Comparison of ENCODE assay signal across 28 cellular contexts in genomic region chr6:153048631-153049030, GRCh38.
"Had no signal": no experiment of that assay in that cellular context is flagged by ENCODE, and none has a peak within 500 bp of the region (broad histone marks: within the 10 kb centered on the region; RNA-seq: fewer than 3 reads in every experiment).

No MANE protein-coding gene starts in this region.

- H3K27ac ChIP-seq: coronary artery, esophagus muscularis mucosa, heart right ventricle, lower lobe of right lung, pancreas, right lobe of liver, suprapubic skin had no signal

- ATAC-seq: effector memory CD8-positive, alpha-beta T cell; heart right ventricle; left colon; left ventricle myocardium superior; lower lobe of right lung; natural killer cell; pancreas; right lobe of liver; stimulated activated naive CD8-positive, alpha-beta T cell treated with anti-CD3 and anti-CD28 coated beads, Interleukin-15, amount 100 ng/mL, for 72 hours had no signal

- H3K4me1 Mint-ChIP-seq: immature natural killer cell; memory B cell; natural killer cell; stimulated activated naive CD8-positive, alpha-beta T cell treated with anti-CD3 and anti-CD28 coated beads, Interleukin-15, amount 100 ng/mL, for 72 hours had no signal

- H3K36me3 ChIP-seq: esophagus muscularis mucosa, heart right ventricle, lower lobe of right lung, pancreas, right lobe of liver, suprapubic skin had no signal

- H3K9me3 ChIP-seq: lower lobe of right lung, pancreas, right lobe of liver, suprapubic skin had no signal

- H3K27me3 Mint-ChIP-seq: effector memory CD8-positive, alpha-beta T cell; stimulated activated naive CD8-positive, alpha-beta T cell treated with anti-CD3 and anti-CD28 coated beads, Interleukin-15, amount 100 ng/mL, for 72 hours had no signal

- H3K36me3 Mint-ChIP-seq: memory B cell, natural killer cell had no signal

- H3K4me3 Mint-ChIP-seq: effector memory CD8-positive, alpha-beta T cell; immature natural killer cell; memory B cell; natural killer cell; stimulated activated naive CD8-positive, alpha-beta T cell treated with anti-CD3 and anti-CD28 coated beads, Interleukin-15, amount 100 ng/mL, for 72 hours had no signal

- H3K4me3 ChIP-seq: coronary artery, esophagus muscularis mucosa, heart right ventricle, lower lobe of right lung, pancreas, right lobe of liver, suprapubic skin had no signal

- H3K4me1 ChIP-seq: esophagus muscularis mucosa, heart right ventricle, lower lobe of right lung, right lobe of liver, suprapubic skin had no signal

- H3K27me3 ChIP-seq: esophagus muscularis mucosa, heart right ventricle, pancreas, right lobe of liver, suprapubic skin had no signal

- H3K9me3 Mint-ChIP-seq: effector memory CD8-positive, alpha-beta T cell; natural killer cell; stimulated activated naive CD8-positive, alpha-beta T cell treated with anti-CD3 and anti-CD28 coated beads, Interleukin-15, amount 100 ng/mL, for 72 hours had no signal

- DNase-seq: dermis blood vessel endothelial cell; effector memory CD8-positive, alpha-beta T cell; foreskin melanocyte; glutamatergic neuron; heart right ventricle; hippocampal formation; immature natural killer cell; islet precursor cell; kidney glomerular epithelial cell; left colon; left ventricle myocardium superior; lower lobe of right lung; natural killer cell; pancreas; retina; right lobe of liver; small intestine; stimulated activated CD4-positive, alpha-beta T cell treated with anti-CD3 and anti-CD28 coated beads, Interleukin-12 subunit alpha, Interleukin-12 subunit beta, amount 100 ng/mL, for 4 hours; stimulated activated CD4-positive, alpha-beta T cell treated with anti-CD3 and anti-CD28 coated beads, Interleukin-1b, Interleukin-23, amount 100 ng/mL, for 48 hours; stimulated activated CD4-positive, alpha-beta T cell treated with anti-CD3 and anti-CD28 coated beads, Interleukin-4, amount 100 ng/mL, for 1 hour; stimulated activated CD8-positive, alpha-beta memory T cell treated with anti-CD3 and anti-CD28 coated beads, Interleukin-4, amount 100 ng/mL, for 48 hours; stimulated activated naive CD4-positive, alpha-beta T cell; stimulated activated naive CD8-positive, alpha-beta T cell treated with anti-CD3 and anti-CD28 coated beads, Interleukin-15, amount 100 ng/mL, for 72 hours; trophoblast cell had no signal

- H3K27ac Mint-ChIP-seq: effector memory CD8-positive, alpha-beta T cell; immature natural killer cell; memory B cell; natural killer cell; stimulated activated naive CD8-positive, alpha-beta T cell treated with anti-CD3 and anti-CD28 coated beads, Interleukin-15, amount 100 ng/mL, for 72 hours had no signal
